Comparison of ENCODE assay signal across 12 cellular contexts in the genomic region with DNA sequence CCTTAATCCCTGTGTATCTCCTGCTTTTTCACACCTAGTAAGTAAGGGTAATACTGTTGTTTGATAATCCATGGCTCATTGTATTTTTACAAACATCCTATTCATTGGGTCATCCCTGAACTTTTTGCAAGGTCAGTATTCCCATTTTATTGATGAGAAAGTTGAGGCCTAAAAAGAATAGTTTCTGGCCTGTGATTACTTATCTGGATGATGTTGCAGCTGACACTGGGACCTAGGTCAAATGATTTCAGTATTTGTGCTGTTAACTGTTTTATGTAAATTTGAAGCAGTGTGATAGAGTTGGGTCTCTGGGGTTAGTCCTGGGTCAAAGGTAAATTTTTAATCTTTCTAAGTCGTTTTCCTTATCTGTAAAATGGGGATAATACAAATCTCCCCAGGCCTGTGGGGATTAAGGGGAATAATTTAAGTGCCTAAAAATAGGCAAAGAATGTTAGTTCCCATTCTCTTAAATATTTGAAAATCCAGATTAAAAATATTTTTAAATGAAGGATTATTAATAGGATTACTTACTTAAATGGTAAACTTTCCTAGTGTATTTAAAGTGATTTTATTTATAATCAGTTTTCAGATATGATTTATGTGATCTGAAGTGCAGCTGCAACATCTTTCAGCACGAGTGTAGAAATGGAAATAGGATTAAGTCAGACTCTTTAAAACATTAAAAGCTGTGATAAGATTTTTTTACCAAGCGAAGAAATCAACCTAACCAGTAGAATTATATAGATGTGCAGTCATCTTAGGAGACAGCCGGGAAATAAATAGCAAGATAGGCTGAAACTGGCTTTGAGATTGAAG. TPM values are rescaled to one million over a fixed set of nuclear protein-coding genes. Genes with fewer than 3 reads are reported as not detected.
DNase-seq lines count a peak whose midpoint lies in the region; ATAC-seq, FAIRE-seq and TF ChIP-seq lines count a peak whose summit lies in the region.
"Had no signal": no experiment of that assay in that cellular context is flagged by ENCODE, and none has a peak within 500 bp of the region (broad histone marks: within the 10 kb centered on the region; RNA-seq: fewer than 3 reads in every experiment).

No MANE protein-coding gene starts in this region.

- H3K36me3 Mint-ChIP-seq in Calu3 (ENCODE audit: insufficient read depth, unreplicated experiment) = peaks cover 32% of the 10 kb centered on the region
- H3K36me3 Mint-ChIP-seq in WTC11 = no peaks in the 10 kb centered on the region

- no peak for TF ChIP-seq RAD21 in A549 (conservative IDR thresholded peaks at IDR 0.05 in 1 of 2, IDR thresholded peaks at IDR 0.05 in 1 of 2)

- no peaks in the 10 kb centered on the region for H3K36me3 ChIP-seq in left lung
- no peaks in the 10 kb centered on the region for H3K36me3 ChIP-seq in mucosa of descending colon (ENCODE audit: low read depth)

- H3K4me1 ChIP-seq in A549 (peaks cover 45% of the 10 kb centered on the region), left lung (peaks cover 24 to 78% of the 10 kb centered on the region in 2 donors), mucosa of descending colon (ENCODE audit: low read depth) (peaks cover 49% of the 10 kb centered on the region)

- DNase-seq in A549 (ENCODE audit: low read depth in 1 of 2, low spot score in 1 of 2) = no peak
- DNase-seq in Calu3 = no peak
- no peak for DNase-seq in WTC11 (ENCODE audit: low spot score)
- DNase-seq in left lung = no peak
- DNase-seq in mucosa of descending colon = no peak
- no peak for DNase-seq in stimulated activated CD4-positive, alpha-beta T cell treated with anti-CD3 and anti-CD28 coated beads, Interleukin-2, amount 100 ng/mL, for 48 hours
- DNase-seq in GM12891 (ENCODE audit: insufficient read length, low spot score) = no peak
- DNase-seq: amygdala; effector CD4-positive, alpha-beta T cell; SHP77 treated with DMSO at 0.1 percent for 48 hours had no signal

- no TSS peak for BruUV-seq in Calu3 (replicated peaks; lab: Mats Ljungman, UMichigan)

- intact Hi-C loops in Calu3 (cut with micrococcal nuclease; ENCODE audit: unreplicated experiment) (loop anchor here (5.0 kb wide), 2 partner anchors 78 to 202 kb away; no protein-coding TSS in a partner anchor), left lung (cut with DNase I) (loop anchor here in 1 of 2 donors (5.0 kb wide), 1 partner anchor 217 kb away; no protein-coding TSS in a partner anchor), mucosa of descending colon (cut with DNase I, micrococcal nuclease) (loop anchor here in 1 of 2 donors (2.0 kb wide), 1 partner anchor 219 kb away; no protein-coding TSS in a partner anchor)

- H3K4me3 Mint-ChIP-seq in Calu3 (ENCODE audit: low read depth, unreplicated experiment) (peak overlapping the region; percentile 79), WTC11 (no peak overlapping the region)

- CTCF ChIA-PET in A549 (lab: Yijun Ruan, JAX) = interaction anchor here (8.5 kb wide), 1 partner anchor 218 kb away, joined by 105 read pairs; no protein-coding TSS in a partner anchor
- CTCF ChIA-PET in Calu3 (lab: Charles Lee) = interaction anchor here (0.9 kb wide), 1 partner anchor 55 kb away, joined by 6 read pairs; no protein-coding TSS in a partner anchor
- CTCF ChIA-PET in WTC11 (lab: Charles Lee) = interaction anchor here (1.0 kb wide), 1 partner anchor 254 kb away, joined by 3 read pairs; a partner anchor contains a TSS

- H3K4me1 Mint-ChIP-seq in Calu3 (ENCODE audit: low read depth, unreplicated experiment) (peaks cover 46% of the 10 kb centered on the region), WTC11 (peaks cover 63% of the 10 kb centered on the region)

- TF ChIP-seq CTCF in A549 (IDR thresholded peaks at IDR 0.05) (no peak), Calu3 (IDR thresholded peaks at IDR 0.05; ENCODE audit: unreplicated experiment) (no peak), WTC11 (IDR thresholded peaks at IDR 0.05) (no peak), left lung (IDR thresholded peaks at IDR 0.05) (no peak), mucosa of descending colon (IDR thresholded peaks at IDR 0.05) (no peak)

- H3K4me2 ChIP-seq in A549 = peak overlapping the region; percentile 78

- no peak for FAIRE-seq in A549 (lab: Jason Lieb, UNC)
- no peak for FAIRE-seq in GM12891 (lab: Jason Lieb, UNC)
- FAIRE-seq: urothelium cell line had no signal

- no peak for ATAC-seq in A549
- no peak for ATAC-seq in WTC11
- ATAC-seq in left lung = no peak
- no peak for ATAC-seq in mucosa of descending colon
- ATAC-seq in HG03442 (IDR thresholded peaks at IDR 0.05; ENCODE audit: unreplicated experiment) = no peak

- POLR2A ChIA-PET in A549 (lab: Yijun Ruan, JAX) = no interaction called here
- POLR2A ChIA-PET in WTC11 (lab: Charles Lee) = no interaction called here

- H3K27ac Mint-ChIP-seq in Calu3 (ENCODE audit: unreplicated experiment) (peak overlapping the region; percentile 35), WTC11 (peak overlapping the region; percentile 77; the same call in 1 of the 2 replicates)

- H3K27ac ChIP-seq in A549 (0 out of 6 replicates have a peak overlapping the region, but pooled peaks of 1 of the 2 experiments have one; percentile 2), left lung (peak overlapping the region; percentile 37 to 100)

- H3K9me3 Mint-ChIP-seq in Calu3 (ENCODE audit: low read depth, unreplicated experiment) = no peaks in the 10 kb centered on the region
- H3K9me3 Mint-ChIP-seq in WTC11 = no peaks in the 10 kb centered on the region

- 69% methylated on average over 4 of the region's 4 CpGs for WGBS in A549 (ENCODE audit: missing lambda C conversion rate)

- H3K4me3 ChIP-seq in A549 (no peak overlapping the region), left lung (peak overlapping the region in 1 of 2 donors; percentile 90), mucosa of descending colon (no peak overlapping the region)

- H3K9me3 ChIP-seq in A549 = no peaks in the 10 kb centered on the region
- no peaks in the 10 kb centered on the region for H3K9me3 ChIP-seq in left lung
- no peaks in the 10 kb centered on the region for H3K9me3 ChIP-seq in mucosa of descending colon

- H3K27me3 ChIP-seq in left lung = no peaks in the 10 kb centered on the region

- TF ChIP-seq EP300 in A549 (IDR thresholded peaks at IDR 0.05) = no peak

- no peak for TF ChIP-seq POLR2A in A549 (IDR thresholded peaks at IDR 0.05; ENCODE audit: low read length)
- no peak for TF ChIP-seq POLR2A in GM12891 (IDR thresholded peaks at IDR 0.05; ENCODE audit: low read depth, low read length)

- H3K27me3 Mint-ChIP-seq in Calu3 (ENCODE audit: unreplicated experiment) (no peaks in the 10 kb centered on the region), WTC11 (ENCODE audit: low read depth) (no peaks in the 10 kb centered on the region)

TF ChIP-seq in A549, 52 proteins besides CTCF, POLR2A, EP300 and RAD21:
- no peak for TF ChIP-seq BHLHE40 (IDR thresholded peaks at IDR 0.05; ENCODE audit: low read depth, low read length)
- peak; percentile 84; the same call in 1 of the 2 replicates for TF ChIP-seq KDM1A (IDR thresholded peaks at IDR 0.05; ENCODE audit: low read depth)

TF ChIP-seq in WTC11, 78 proteins besides CTCF, POLR2A, EP300 and RAD21 (continues in another document):
- TF ChIP-seq IRF2 (CRISPR knock-in tag; IDR thresholded peaks at IDR 0.05; ENCODE audit: borderline replicate concordance, low read depth) (no peak), GABPB1 (CRISPR knock-in tag; IDR thresholded peaks at IDR 0.05) (no peak), ZNF232 (CRISPR knock-in tag; IDR thresholded peaks at IDR 0.05) (no peak)
- TF ChIP-seq, protein P1, sequence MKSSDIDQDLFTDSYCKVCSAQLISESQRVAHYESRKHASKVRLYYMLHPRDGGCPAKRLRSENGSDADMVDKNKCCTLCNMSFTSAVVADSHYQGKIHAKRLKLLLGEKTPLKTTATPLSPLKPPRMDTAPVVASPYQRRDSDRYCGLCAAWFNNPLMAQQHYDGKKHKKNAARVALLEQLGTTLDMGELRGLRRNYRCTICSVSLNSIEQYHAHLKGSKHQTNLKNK (CRISPR knock-in tag; IDR thresholded peaks at IDR 0.05) = no peak
- TF ChIP-seq, protein P2, sequence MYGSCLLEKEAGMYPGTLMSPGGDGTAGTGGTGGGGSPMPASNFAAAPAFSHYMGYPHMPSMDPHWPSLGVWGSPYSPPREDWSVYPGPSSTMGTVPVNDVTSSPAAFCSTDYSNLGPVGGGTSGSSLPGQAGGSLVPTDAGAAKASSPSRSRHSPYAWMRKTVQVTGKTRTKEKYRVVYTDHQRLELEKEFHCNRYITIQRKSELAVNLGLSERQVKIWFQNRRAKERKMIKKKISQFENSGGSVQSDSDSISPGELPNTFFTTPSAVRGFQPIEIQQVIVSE (CRISPR knock-in tag; IDR thresholded peaks at IDR 0.05; ENCODE audit: borderline replicate concordance) = no peak

TF ChIP-seq in GM12891, 5 proteins besides CTCF, POLR2A, EP300 and RAD21:
- TF ChIP-seq TAF1 (IDR thresholded peaks at IDR 0.05; ENCODE audit: low read depth, low read length) (no peak), POU2F2 (IDR thresholded peaks at IDR 0.05; ENCODE audit: low read depth, low read length) (no peak), SPI1 (IDR thresholded peaks at IDR 0.05; ENCODE audit: low read depth, low read length) (no peak), PAX5 (IDR thresholded peaks at IDR 0.05; ENCODE audit: insufficient read depth, low read length, severe bottlenecking) (no peak), POLR2AphosphoS5 (IDR thresholded peaks at IDR 0.05; ENCODE audit: low read depth, low read length) (no peak)

RNA-seq across cellular contexts. Expression of a gene that starts 4.3 kb away (rescaled TPM):
- polyA plus RNA-seq in A549 (2011; rRNA removed) (33.6 and 37.6 TPM in 2 replicates), A549 (2017; fragmentation: RNase III; extraction: RNeasy Plus Mini Kit Qiagen cat#74134 plus additional on column Dnase treatment) (14.8 to 15.1 TPM (median 14.9 TPM) in 3 replicates)
- 9.7 and 12.0 TPM in 2 replicates for polyA plus RNA-seq in A549 (2012; cell fraction: cytosol; rRNA removed)
- polyA plus RNA-seq in A549 (2012; cell fraction: nucleus; rRNA removed) = 6.1 and 6.4 TPM in 2 replicates
- polyA minus RNA-seq in A549 (2011; rRNA and poly(A)+ RNA removed) = 6.8 and 7.9 TPM in 2 replicates
- total RNA-seq in Calu3 (2022) (42.9 and 45.2 TPM in 2 replicates), WTC11 (2021) (32.0 to 35.9 TPM (median 32.1 TPM) in 3 replicates), left lung (10 to 100 TPM; 61.1 to 71.9 TPM), mucosa of descending colon (10 to 100 TPM; 56.5 to 63.9 (median 63.3) TPM)
- polyA plus RNA-seq in GM12891 (2012; ENCODE audit: low read depth, missing spikeins) = 20.7 TPM
